8 cellular contexts compared by ENCODE assay signal in the genomic region with DNA sequence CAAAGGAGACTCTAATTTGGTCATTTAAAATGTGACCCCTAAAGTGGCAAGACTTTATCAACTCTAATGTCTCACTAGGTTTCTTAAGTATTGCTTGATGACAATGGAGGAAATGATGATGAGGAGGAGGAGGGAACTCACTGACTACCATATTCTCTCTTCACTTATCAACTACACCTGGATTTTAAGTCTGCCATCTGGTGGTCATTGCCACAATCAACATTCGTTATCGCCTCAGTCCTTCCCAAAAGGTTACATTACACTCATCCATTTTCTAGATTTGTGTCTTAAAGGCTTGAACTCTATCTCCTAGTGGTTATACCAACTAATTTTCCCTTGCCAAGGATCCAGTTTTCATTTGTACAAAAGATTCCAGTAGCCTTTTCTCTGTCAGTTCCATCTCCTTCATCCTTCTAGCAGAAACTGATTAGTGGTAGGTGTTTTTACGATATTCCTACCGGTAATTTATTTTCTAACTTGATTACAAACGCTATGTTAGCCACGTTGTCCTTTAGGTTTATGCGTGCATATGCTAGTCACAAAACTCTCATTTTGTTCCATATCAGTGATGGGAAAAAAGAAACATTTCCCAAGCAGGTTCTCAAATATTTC.
DNase-seq lines count a peak whose midpoint lies in the region; ATAC-seq and TF ChIP-seq lines count a peak whose summit lies in the region.

No MANE protein-coding gene starts in this region.

- no peaks in the 10 kb centered on the region for H3K36me3 ChIP-seq in heart right ventricle
- no peaks in the 10 kb centered on the region for H3K36me3 ChIP-seq in Loucy (ENCODE audit: insufficient read depth, low read length)

- H3K9me3 ChIP-seq in heart right ventricle (no peaks in the 10 kb centered on the region), Loucy (ENCODE audit: insufficient read depth, low read depth, low read length) (no peaks in the 10 kb centered on the region)

- TF ChIP-seq CTCF in heart right ventricle (IDR thresholded peaks at IDR 0.05) = peak in 7 of 9 donors; percentile 35 to 59 (median 45)
- TF ChIP-seq CTCF in Loucy (conservative IDR thresholded peaks at IDR 0.05; ENCODE audit: low read length) = peak; percentile 79
- TF ChIP-seq CTCF in neural crest cell (conservative IDR thresholded peaks at IDR 0.05) = peak; percentile 68

- no peaks in the 10 kb centered on the region for H3K79me2 ChIP-seq in Loucy (ENCODE audit: insufficient read depth, low read length)

- H3K27me3 Mint-ChIP-seq in neural crest cell (ENCODE audit: low read depth) = no peaks in the 10 kb centered on the region

- H3K27me3 ChIP-seq in heart right ventricle (peaks cover 0 to 29% (median 0%) of the 10 kb centered on the region in 7 donors), Loucy (ENCODE audit: insufficient read depth, low read length, poor library complexity, severe bottlenecking) (no peaks in the 10 kb centered on the region)

- no peaks in the 10 kb centered on the region for H3F3A ChIP-seq in Loucy (ENCODE audit: low read depth)

- H3K4me1 ChIP-seq in heart right ventricle = no peaks in the 10 kb centered on the region
- no peaks in the 10 kb centered on the region for H3K4me1 ChIP-seq in Loucy (ENCODE audit: insufficient read depth, low read length, poor library complexity, severe bottlenecking)

- H3K9me3 Mint-ChIP-seq in neural crest cell = no peaks in the 10 kb centered on the region

- intact Hi-C loops in heart right ventricle (cut with DNase I) (loop anchor here in 5 of 10 donors (2.0 to 10.0 kb wide), 5 partner anchors 352 to 634 kb away; no protein-coding TSS in a partner anchor), left cardiac atrium (cut with DNase I) (no loop called here)

- WGBS in heart right ventricle, 2 donors = 69 to 71% methylated on average over 7 of the region's 7 CpGs

- no peak overlapping the region for H3K4me2 ChIP-seq in Loucy (ENCODE audit: low read depth, low read length, poor library complexity, severe bottlenecking)

- H3K9ac ChIP-seq in Loucy (ENCODE audit: low read depth, low read length, poor library complexity, severe bottlenecking) = no peak overlapping the region

- H3K4me1 Mint-ChIP-seq in neural crest cell = peaks cover 24% of the 10 kb centered on the region

- H3K4me3 Mint-ChIP-seq in neural crest cell = no peak overlapping the region

- DNase-seq in heart right ventricle (no peak), left cardiac atrium (no peak), T47D (ENCODE audit: low read depth in 1 of 2, low spot score in 1 of 2) (peak; percentile 15 to 61), neural crest cell (ENCODE audit: low read depth, low spot score) (no peak)
- DNase-seq in activated naive CD4-positive, alpha-beta T cell (lab: John Stamatoyannopoulos, UW) = no peak
- no peak for DNase-seq in stimulated activated CD4-positive, alpha-beta T cell treated with anti-CD3 and anti-CD28 coated beads, Interleukin-12 subunit alpha, Interleukin-12 subunit beta, amount 100 ng/mL, for 4 hours

- in situ Hi-C loops in T47D (cut with HindIII; ENCODE audit: low pct_unique_long_range_greater_than_20kb, low sequenced_read_pairs) = no loop called here

- H3K36me3 Mint-ChIP-seq in neural crest cell (ENCODE audit: low read depth) = no peaks in the 10 kb centered on the region

- no peak overlapping the region for H3K27ac Mint-ChIP-seq in neural crest cell (ENCODE audit: unreplicated experiment)

- H3K4me3 ChIP-seq in heart right ventricle (no peak overlapping the region), Loucy (ENCODE audit: low read length, poor library complexity, severe bottlenecking) (no peak overlapping the region)

- H2AFZ ChIP-seq in Loucy (ENCODE audit: low read length) = no peak overlapping the region

- H3K9me2 ChIP-seq in Loucy (replicated peaks; ENCODE audit: low read depth, low read length) = no peaks in the 10 kb centered on the region

- H3K27ac ChIP-seq in heart right ventricle = no peak overlapping the region

- H4K20me1 ChIP-seq in Loucy (ENCODE audit: insufficient read depth, low read length, poor library complexity, severe bottlenecking) = no peaks in the 10 kb centered on the region

- ATAC-seq in heart right ventricle (no peak), left cardiac atrium (no peak), GM19467 (IDR thresholded peaks at IDR 0.05; ENCODE audit: unreplicated experiment) (no peak)

Comparison
In these comparisons a context has a peak if more than half of its experiments do, and no peak if none do; other contexts are left out.
1. DNase-seq: peak in T47D (2 of 2); none in heart right ventricle (0 of 2), left cardiac atrium (single experiment), neural crest cell (single experiment), activated naive CD4-positive, alpha-beta T cell (0 of 4) and stimulated activated CD4-positive, alpha-beta T cell treated with anti-CD3 and anti-CD28 coated beads, Interleukin-12 subunit alpha, Interleukin-12 subunit beta, amount 100 ng/mL, for 4 hours (single experiment).
2. Peak in every context shown above with its lines, with median percentiles within 50 percentile points of each other: CTCF ChIP-seq.